ENCODE assay signal across 15 cellular contexts in the genomic region with DNA sequence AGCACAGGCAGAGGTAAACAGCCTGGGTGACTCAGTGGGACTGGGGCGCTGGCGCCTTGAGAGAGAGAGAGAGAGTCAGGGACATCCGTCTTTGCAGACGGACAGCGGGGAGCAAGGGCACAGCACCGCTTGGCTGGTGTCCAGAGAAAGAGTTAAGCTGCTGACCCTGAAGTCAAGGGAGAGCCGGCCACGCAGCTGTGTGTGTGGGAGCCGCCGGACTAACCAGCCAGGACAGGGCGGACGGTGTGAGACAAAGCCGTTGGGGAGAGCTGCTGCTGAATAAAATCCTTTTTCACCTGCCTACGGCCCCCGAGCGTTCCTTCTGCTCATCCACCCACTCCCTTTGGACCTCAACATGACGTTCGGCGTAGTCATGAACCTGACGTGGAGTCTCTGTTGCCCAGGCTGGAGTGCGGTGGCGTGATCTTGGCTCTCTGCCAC. TPM values are rescaled to one million over a fixed set of nuclear protein-coding genes. Genes with fewer than 3 reads are reported as not detected.
DNase-seq lines count a peak whose midpoint lies in the region; ATAC-seq and TF ChIP-seq lines count a peak whose summit lies in the region.
"Had no signal": no experiment of that assay in that cellular context is flagged by ENCODE, and none has a peak within 500 bp of the region (broad histone marks: within the 10 kb centered on the region; RNA-seq: fewer than 3 reads in every experiment).

No MANE protein-coding gene starts in this region.

- H3K9me3 Mint-ChIP-seq in activated naive CD4-positive, alpha-beta T cell treated with anti-CD3 and anti-CD28 coated beads, Interleukin-2, amount 50 U/mL, for 24 hours, result no peaks in the 10 kb centered on the region
- H3K9me3 Mint-ChIP-seq in stimulated activated effector memory CD8-positive, alpha-beta T cell treated with anti-CD3 and anti-CD28 coated beads, Interleukin-12 subunit alpha, Interleukin-12 subunit beta, amount 100 ng/mL, for 72 hours, result no peaks in the 10 kb centered on the region
- H3K9me3 Mint-ChIP-seq: activated naive CD8-positive, alpha-beta T cell treated with anti-CD3 and anti-CD28 coated beads, Interleukin-2, amount 10 ng/mL, durations not matched to agents 7 days and 5 days; memory B cell had no signal

- peaks cover 9% of the 10 kb centered on the region for H3K4me1 Mint-ChIP-seq in activated naive CD4-positive, alpha-beta T cell treated with anti-CD3 and anti-CD28 coated beads, Interleukin-2, amount 50 U/mL, for 24 hours
- H3K4me1 Mint-ChIP-seq in stimulated activated effector memory CD8-positive, alpha-beta T cell treated with anti-CD3 and anti-CD28 coated beads, Interleukin-12 subunit alpha, Interleukin-12 subunit beta, amount 100 ng/mL, for 72 hours, result no peaks in the 10 kb centered on the region
- H3K4me1 Mint-ChIP-seq: activated naive CD8-positive, alpha-beta T cell treated with anti-CD3 and anti-CD28 coated beads, Interleukin-2, amount 10 ng/mL, durations not matched to agents 7 days and 5 days; memory B cell had no signal

- DNase-seq in activated naive CD4-positive, alpha-beta T cell (lab: John Stamatoyannopoulos, UW), result no peak
- DNase-seq in cardiac muscle cell (ENCODE audit: low read depth in 1 of 2, low spot score in 1 of 2) (peak; percentile 59 to 67), omental fat pad (ENCODE audit: low spot score) (no peak)
- DNase-seq in stimulated activated effector memory CD8-positive, alpha-beta T cell treated with anti-CD3 and anti-CD28 coated beads, Interleukin-12 subunit alpha, Interleukin-12 subunit beta, amount 100 ng/mL, for 72 hours (ENCODE audit: low spot score in 2 of 2), result no peak
- no peak for DNase-seq in activated CD4-positive, alpha-beta T cell treated with anti-CD3 and anti-CD28 coated beads, Interleukin-2, amount 50 U/mL, for 4 hours
- DNase-seq: activated naive CD8-positive, alpha-beta T cell treated with anti-CD3 and anti-CD28 coated beads, Interleukin-2, amount 10 ng/mL, durations not matched to agents 7 days and 5 days; DMS 273 treated with DMSO at 0.1 percent for 48 hours; MV-4-11; transverse colon had no signal

- peak overlapping the region; percentile 8 for H3K27ac Mint-ChIP-seq in activated naive CD4-positive, alpha-beta T cell treated with anti-CD3 and anti-CD28 coated beads, Interleukin-2, amount 50 U/mL, for 24 hours
- H3K27ac Mint-ChIP-seq in stimulated activated effector memory CD8-positive, alpha-beta T cell treated with anti-CD3 and anti-CD28 coated beads, Interleukin-12 subunit alpha, Interleukin-12 subunit beta, amount 100 ng/mL, for 72 hours, result no peak overlapping the region
- H3K27ac Mint-ChIP-seq: activated naive CD8-positive, alpha-beta T cell treated with anti-CD3 and anti-CD28 coated beads, Interleukin-2, amount 10 ng/mL, durations not matched to agents 7 days and 5 days; memory B cell had no signal

- no peak overlapping the region for H3K27ac ChIP-seq in cardiac muscle cell

- H3K9me3 ChIP-seq in cardiac muscle cell (ENCODE audit: low read depth), result no peaks in the 10 kb centered on the region
- H3K9me3 ChIP-seq: transverse colon had no signal

- H3K4me3 Mint-ChIP-seq in activated naive CD4-positive, alpha-beta T cell treated with anti-CD3 and anti-CD28 coated beads, Interleukin-2, amount 50 U/mL, for 24 hours, result no peak overlapping the region
- H3K4me3 Mint-ChIP-seq in stimulated activated effector memory CD8-positive, alpha-beta T cell treated with anti-CD3 and anti-CD28 coated beads, Interleukin-12 subunit alpha, Interleukin-12 subunit beta, amount 100 ng/mL, for 72 hours, result no peak overlapping the region
- H3K4me3 Mint-ChIP-seq: activated naive CD8-positive, alpha-beta T cell treated with anti-CD3 and anti-CD28 coated beads, Interleukin-2, amount 10 ng/mL, durations not matched to agents 7 days and 5 days; memory B cell had no signal

- no peaks in the 10 kb centered on the region for H3K27me3 ChIP-seq in cardiac muscle cell

- no peak for TF ChIP-seq CTCF in cardiac muscle cell (IDR thresholded peaks at IDR 0.05; ENCODE audit: low read depth, low read length)
- no peak for TF ChIP-seq CTCF in omental fat pad (IDR thresholded peaks at IDR 0.05)

- H3K36me3 Mint-ChIP-seq in activated naive CD4-positive, alpha-beta T cell treated with anti-CD3 and anti-CD28 coated beads, Interleukin-2, amount 50 U/mL, for 24 hours, result no peaks in the 10 kb centered on the region
- no peaks in the 10 kb centered on the region for H3K36me3 Mint-ChIP-seq in stimulated activated effector memory CD8-positive, alpha-beta T cell treated with anti-CD3 and anti-CD28 coated beads, Interleukin-12 subunit alpha, Interleukin-12 subunit beta, amount 100 ng/mL, for 72 hours
- H3K36me3 Mint-ChIP-seq: activated naive CD8-positive, alpha-beta T cell treated with anti-CD3 and anti-CD28 coated beads, Interleukin-2, amount 10 ng/mL, durations not matched to agents 7 days and 5 days; memory B cell had no signal

- H3K4me3 ChIP-seq in cardiac muscle cell, result no peak overlapping the region
- H3K4me3 ChIP-seq: transverse colon had no signal

- H3K4me1 ChIP-seq in cardiac muscle cell (ENCODE audit: low read depth), result no peaks in the 10 kb centered on the region
- H3K4me1 ChIP-seq: transverse colon had no signal

- ATAC-seq in omental fat pad (ENCODE audit: low FRiP score) (peak; percentile 52), HG02852 (IDR thresholded peaks at IDR 0.05; ENCODE audit: unreplicated experiment) (no peak), HG02678 (IDR thresholded peaks at IDR 0.05; ENCODE audit: unreplicated experiment) (no peak)
- no peak for ATAC-seq in stimulated activated effector memory CD8-positive, alpha-beta T cell treated with anti-CD3 and anti-CD28 coated beads, Interleukin-12 subunit alpha, Interleukin-12 subunit beta, amount 100 ng/mL, for 72 hours

- no peaks in the 10 kb centered on the region for H3K27me3 Mint-ChIP-seq in activated naive CD4-positive, alpha-beta T cell treated with anti-CD3 and anti-CD28 coated beads, Interleukin-2, amount 50 U/mL, for 24 hours
- H3K27me3 Mint-ChIP-seq: memory B cell had no signal

- no peaks in the 10 kb centered on the region for H3K36me3 ChIP-seq in cardiac muscle cell
- H3K36me3 ChIP-seq: transverse colon had no signal

RNA-seq across cellular contexts. Expression of a gene that starts 14.5 kb away (rescaled TPM):
- total RNA-seq in cardiac muscle cell, result 0.63 and 0.67 TPM in 2 replicates
- 0.65 and 1.7 TPM in 2 replicates for polyA plus RNA-seq in cardiac muscle cell
- total RNA-seq in omental fat pad, result under 1 TPM in 1 of 4 donors, not detected in 3; 0.24 TPM
- total RNA-seq: activated naive CD8-positive, alpha-beta T cell treated with anti-CD3 and anti-CD28 coated beads, Interleukin-2, amount 10 ng/mL, durations not matched to agents 7 days and 5 days; glomerular endothelial cell; transverse colon had no signal
- polyA plus RNA-seq: AG04450 had no signal

RNA-seq across cellular contexts. Expression of a gene that starts 30.0 kb away (rescaled TPM):
- not detected in 2 replicates for total RNA-seq in cardiac muscle cell
- polyA plus RNA-seq in cardiac muscle cell, result not detected in 2 replicates
- total RNA-seq in omental fat pad, result not detected
- total RNA-seq: activated naive CD8-positive, alpha-beta T cell treated with anti-CD3 and anti-CD28 coated beads, Interleukin-2, amount 10 ng/mL, durations not matched to agents 7 days and 5 days; glomerular endothelial cell; transverse colon had no signal
- polyA plus RNA-seq: AG04450 had no signal

Comparison
In these comparisons a context has a peak if more than half of its experiments do, and no peak if none do; other contexts are left out.
1. DNase-seq: peak in cardiac muscle cell (2 of 2); none in activated naive CD4-positive, alpha-beta T cell (0 of 4), omental fat pad (single experiment), stimulated activated effector memory CD8-positive, alpha-beta T cell treated with anti-CD3 and anti-CD28 coated beads, Interleukin-12 subunit alpha, Interleukin-12 subunit beta, amount 100 ng/mL, for 72 hours (0 of 2) and activated CD4-positive, alpha-beta T cell treated with anti-CD3 and anti-CD28 coated beads, Interleukin-2, amount 50 U/mL, for 4 hours (0 of 2).